12 cellular contexts compared by ENCODE assay signal in the genomic region with DNA sequence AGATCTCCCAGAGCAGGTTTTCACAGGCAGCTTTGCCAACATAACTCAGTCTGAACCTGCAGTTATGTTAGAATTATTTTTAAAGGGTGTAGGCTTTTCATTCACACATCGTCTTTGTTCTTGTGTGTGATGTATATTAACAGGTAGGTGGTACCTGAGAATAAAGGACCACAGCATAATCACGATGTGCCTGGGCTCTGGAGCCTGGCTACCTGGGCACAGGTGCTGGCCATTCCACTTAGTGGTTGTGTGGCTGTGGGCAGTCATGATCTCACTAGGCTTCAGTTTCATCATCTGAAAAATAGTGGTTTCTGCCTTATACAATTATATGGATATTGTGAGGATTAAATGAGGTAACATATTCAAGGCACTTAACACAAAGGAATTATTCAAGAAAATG.
"Had no signal": no experiment of that assay in that cellular context is flagged by ENCODE, and none has a peak within 500 bp of the region (broad histone marks: within the 10 kb centered on the region; RNA-seq: fewer than 3 reads in every experiment).

No MANE protein-coding gene starts in this region.

- DNase-seq: activated CD4-positive, alpha-beta T cell treated with anti-CD3 and anti-CD28 coated beads, Interleukin-2, amount 50 U/mL, for 4 hours; activated effector memory CD4-positive, alpha-beta T cell treated with Interleukin-2 at 50 U/mL for 16 hours; activated naive CD4-positive, alpha-beta T cell treated with anti-CD3 and anti-CD28 coated beads, Interleukin-2, amount 50 U/mL, for 16 hours; caudate nucleus; head of caudate nucleus; nucleus accumbens; right lobe of liver; stimulated activated CD4-positive, alpha-beta T cell treated with anti-CD3 and anti-CD28 coated beads, Interleukin-1b, Interleukin-23, amount 100 ng/mL, for 48 hours; T-cell; T-helper 9 cell; tibial artery had no signal

- ATAC-seq: activated CD4-positive, CD25-positive, alpha-beta regulatory T cell treated with anti-CD3 and anti-CD28 coated beads, Interleukin-2, amount 50 U/mL, for 24 hours; right lobe of liver; T-cell had no signal

- H3K36me3 ChIP-seq: right lobe of liver, tibial artery had no signal

- H3K9me3 ChIP-seq: right lobe of liver, tibial artery had no signal

- H3K27ac ChIP-seq: right lobe of liver, tibial artery had no signal

- H3K27me3 ChIP-seq: right lobe of liver, tibial artery had no signal

- H3K4me1 ChIP-seq: right lobe of liver had no signal

- H3K4me3 ChIP-seq: right lobe of liver, tibial artery had no signal
